19 cellular contexts compared by ENCODE assay signal in genomic region chr10:49505076-49505475, GRCh38.
"Had no signal": no experiment of that assay in that cellular context is flagged by ENCODE, and none has a peak within 500 bp of the region (broad histone marks: within the 10 kb centered on the region; RNA-seq: fewer than 3 reads in every experiment).

No MANE protein-coding gene starts in this region.

- DNase-seq: colonic mucosa; dermis blood vessel endothelial cell; foreskin melanocyte; head of caudate nucleus; mammary epithelial cell; naive thymus-derived CD4-positive, alpha-beta T cell; nephron progenitor cell; posterior cingulate gyrus; sigmoid colon; stimulated activated CD4-positive, alpha-beta T cell treated with anti-CD3 and anti-CD28 coated beads, Interleukin-12 subunit alpha, Interleukin-12 subunit beta, amount 100 ng/mL, for 4 hours; stimulated activated naive CD4-positive, alpha-beta T cell; stomach; substantia nigra; transverse colon had no signal

- ATAC-seq: left lobe of liver; naive thymus-derived CD4-positive, alpha-beta T cell had no signal

- H3K36me3 ChIP-seq: colonic mucosa had no signal

- H3K27ac ChIP-seq: colonic mucosa, hepatocyte, right atrium auricular region, sigmoid colon, skin epidermis, stomach, thoracic aorta, transverse colon had no signal

- H3K4me3 ChIP-seq: colonic mucosa, hepatocyte, right atrium auricular region, sigmoid colon, skin epidermis, stomach, thoracic aorta, transverse colon had no signal

- H3K27me3 ChIP-seq: colonic mucosa, hepatocyte, right atrium auricular region, sigmoid colon, stomach, transverse colon had no signal

- H2AFZ ChIP-seq: hepatocyte had no signal

- H3K9me3 ChIP-seq: colonic mucosa, right atrium auricular region, sigmoid colon, stomach, thoracic aorta, transverse colon had no signal

- H3K79me2 ChIP-seq: hepatocyte had no signal

- H3K4me2 ChIP-seq: hepatocyte had no signal

- H3K4me1 ChIP-seq: colonic mucosa, right atrium auricular region had no signal
